Comparison of ENCODE assay signal across 24 cellular contexts in the genomic region with DNA sequence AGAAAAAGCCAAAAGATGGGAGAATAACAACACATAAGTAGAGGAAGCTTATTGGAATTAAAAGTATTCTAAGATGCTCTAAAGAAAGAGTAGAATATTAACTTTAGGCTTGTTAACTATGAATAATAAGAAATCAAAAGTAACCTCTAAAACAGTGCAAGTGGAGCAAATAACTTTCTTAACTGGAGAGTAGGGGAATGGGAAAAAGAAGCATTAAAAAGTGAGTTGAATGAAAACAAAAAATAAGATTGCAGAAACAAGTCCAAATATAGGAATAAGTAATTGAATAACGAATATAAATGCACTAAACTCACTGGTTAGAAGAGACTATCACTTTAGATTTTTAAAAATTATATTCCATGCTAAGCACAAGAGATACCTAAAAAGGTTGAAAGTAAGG.
"Had no signal": no experiment of that assay in that cellular context is flagged by ENCODE, and none has a peak within 500 bp of the region (broad histone marks: within the 10 kb centered on the region; RNA-seq: fewer than 3 reads in every experiment).

No MANE protein-coding gene starts in this region.

- H3K4me3 ChIP-seq: stomach, suprapubic skin, testis, thoracic aorta, thyroid gland, tibial artery, tibial nerve, transverse colon, upper lobe of left lung, upper lobe of right lung, uterus, vagina had no signal

- H3K36me3 ChIP-seq: stomach, suprapubic skin, thyroid gland, tibial nerve, transverse colon, upper lobe of left lung, upper lobe of right lung, uterus, vagina had no signal

- H3K27ac ChIP-seq: stomach, suprapubic skin, testis, thoracic aorta, thyroid gland, tibial artery, tibial nerve, transverse colon, upper lobe of left lung, upper lobe of right lung, uterus, vagina had no signal

- DNase-seq: stimulated activated CD4-positive, alpha-beta T cell treated with anti-CD3 and anti-CD28 coated beads, Interleukin-2, amount 100 ng/mL, for 48 hours; stimulated activated CD4-positive, alpha-beta T cell treated with anti-CD3 and anti-CD28 coated beads, Interleukin-4, amount 100 ng/mL, for 1 hour; stimulated activated CD4-positive, alpha-beta T cell treated with anti-CD3 and anti-CD28 coated beads, Interleukin-4, amount 100 ng/mL, for 24 hours; stimulated activated CD4-positive, alpha-beta T cell treated with anti-CD3 and anti-CD28 coated beads, Interleukin-4, amount 100 ng/mL, for 4 hours; stimulated activated CD8-positive, alpha-beta memory T cell treated with anti-CD3 and anti-CD28 coated beads, Interleukin-4, amount 100 ng/mL, for 48 hours; stimulated activated naive B cell treated with anti-CD40 and anti-IgM and Interleukin-4, amounts not matched to agents 10 μg/mL and 1 μg/mL and 100 μg/mL, for 72 hours; stimulated activated naive CD4-positive, alpha-beta T cell; stimulated activated naive CD4-positive, alpha-beta T cell treated with Interleukin-2 at 50 U/mL for 16 hours; stimulated activated naive CD8-positive, alpha-beta T cell treated with anti-CD3 and anti-CD28 coated beads, Interleukin-15, amount 100 ng/mL, for 72 hours; stimulated activated naive CD8-positive, alpha-beta T cell treated with anti-CD3 and anti-CD28 coated beads, Interleukin-15, Interleukin-2, amounts not matched to agents 100 U/mL and 50 U/mL, for 24 hours; stomach; substantia nigra; testis; thyroid gland; tibial artery; transverse colon; trophoblast cell; upper lobe of left lung; upper lobe of right lung; uterus had no signal

- H3K9me3 ChIP-seq: stomach, suprapubic skin, testis, thoracic aorta, thyroid gland, tibial artery, transverse colon, upper lobe of left lung, upper lobe of right lung, uterus, vagina had no signal

- H3K4me1 ChIP-seq: stomach, suprapubic skin, testis, thyroid gland, tibial artery, tibial nerve, transverse colon, upper lobe of left lung, upper lobe of right lung, uterus, vagina had no signal
